1 cellular context compared by ENCODE assay signal in the genomic region with DNA sequence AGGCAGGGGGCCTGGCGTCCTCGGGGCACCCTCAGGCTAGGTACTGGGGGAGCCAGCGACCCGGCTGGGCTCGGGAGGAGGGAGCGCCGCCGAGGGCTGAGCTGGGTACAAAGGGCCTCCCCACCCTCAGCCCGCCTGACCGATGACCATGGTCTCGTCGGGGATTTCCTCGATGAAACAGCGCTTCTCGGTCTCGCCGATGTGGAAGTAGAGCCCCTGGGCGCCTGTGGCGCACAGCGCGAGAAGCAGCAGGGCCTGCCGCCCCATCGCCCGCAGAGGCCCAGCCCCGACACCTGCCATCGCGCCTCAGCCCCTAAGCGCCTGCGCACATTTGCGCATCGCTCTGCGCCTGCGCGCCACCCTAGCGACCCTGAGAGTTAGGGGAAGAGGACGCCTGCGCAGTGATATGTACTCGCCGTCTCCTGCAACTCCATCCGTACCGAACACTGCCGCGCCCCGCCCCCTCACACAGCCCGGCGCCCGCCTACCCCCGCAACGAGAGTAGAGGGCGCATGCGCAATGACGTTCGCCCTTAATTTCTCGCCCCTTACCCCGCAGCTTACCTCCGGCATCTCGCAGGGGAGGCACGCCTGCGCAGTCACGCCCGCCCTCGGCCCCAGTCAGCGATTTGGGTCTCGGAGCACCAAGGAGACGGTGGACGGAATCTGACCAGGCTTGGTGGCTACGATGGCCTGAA.
TF ChIP-seq lines count a peak whose summit lies in the region.

Gene TMED4 (minus strand): TSS at position 325 of the 697 bp plus-strand sequence. CDS start 25 bp downstream, at position 300.

TF ChIP-seq in K562, 482 proteins besides CTCF, POLR2A, EP300 and RAD21 (continued from another document and continues in another):
- TF ChIP-seq TFAP4 (CRISPR knock-in tag; IDR thresholded peaks at IDR 0.05; ENCODE audit: borderline replicate concordance) (peak; percentile 66; the same call in 1 of the 2 replicates), POLR2AphosphoS2 (IDR thresholded peaks at IDR 0.05; ENCODE audit: low read length) (peak; percentile 84; the same call in 1 of the 2 replicates), YBX1 (IDR thresholded peaks at IDR 0.05) (no peak), SNRNP70 (optimal IDR thresholded peaks at IDR 0.05; ENCODE audit: low read depth, low read length) (no peak), JUND (IDR thresholded peaks at IDR 0.05; ENCODE audit: borderline replicate concordance, low read depth, low read length) (peak; percentile 58), JUND (tag; IDR thresholded peaks at IDR 0.05; ENCODE audit: borderline replicate concordance, low read depth, low read length) (0 out of 3 replicates have a peak, but pooled peaks have one; percentile 18), NR2C2 (CRISPR knock-in tag; IDR thresholded peaks at IDR 0.05) (0 out of 2 replicates have a peak, but pooled peaks have one; percentile 27), NR2C2 (tag; IDR thresholded peaks at IDR 0.05) (peak; percentile 84), NR4A1 (CRISPR knock-in tag; IDR thresholded peaks at IDR 0.05) (peak; percentile 34; the same call in 1 of the 2 replicates), NR4A1 (tag; IDR thresholded peaks at IDR 0.05) (no peak), EGR1 (conservative IDR thresholded peaks at IDR 0.05) (peak; percentile 96), SNIP1 (IDR thresholded peaks at IDR 0.05; ENCODE audit: low read depth) (no peak), HNRNPL (IDR thresholded peaks at IDR 0.05; ENCODE audit: low read depth, low read length) (0 out of 2 replicates have a peak, but pooled peaks have one; percentile 41), ZBTB17 (CRISPR knock-in tag; IDR thresholded peaks at IDR 0.05) (0 out of 2 replicates have a peak, but pooled peaks have one; percentile 12), ZNF133 (CRISPR knock-in tag; IDR thresholded peaks at IDR 0.05) (peak; percentile 71; the same call in 1 of the 2 replicates), ZNF274 (IDR thresholded peaks at IDR 0.05; ENCODE audit: borderline replicate concordance, low read depth, low read length) (no peak), SUPT5H (IDR thresholded peaks at IDR 0.05) (peak; percentile 89), PHF21A (IDR thresholded peaks at IDR 0.05; ENCODE audit: borderline replicate concordance, low read depth) (no peak), ATF7 (IDR thresholded peaks at IDR 0.05) (peak; percentile 85; the same call in 1 of the 2 replicates), ARHGAP35 (IDR thresholded peaks at IDR 0.05; ENCODE audit: partially characterized antibody) (no peak), ZNF696 (CRISPR knock-in tag; conservative IDR thresholded peaks at IDR 0.05) (no peak), CBFB (CRISPR knock-in tag; IDR thresholded peaks at IDR 0.05) (no peak), ATF3 (IDR thresholded peaks at IDR 0.05) (no peak), ATF3 (CRISPR knock-in tag; conservative IDR thresholded peaks at IDR 0.05) (0 out of 2 replicates have a peak, but pooled peaks have one; percentile 28), CXXC5 (CRISPR knock-in tag; IDR thresholded peaks at IDR 0.05) (peak; percentile 50; the same call in 1 of the 2 replicates), E2F3 (CRISPR knock-in tag; IDR thresholded peaks at IDR 0.05) (peak; percentile 57; the same call in 1 of the 2 replicates), C11orf30 (IDR thresholded peaks at IDR 0.05; ENCODE audit: low read depth) (peak; percentile 82), PHB (CRISPR knock-in tag; IDR thresholded peaks at IDR 0.05) (0 out of 2 replicates have a peak, but pooled peaks have one; percentile 52), MYC (IDR thresholded peaks at IDR 0.05; ENCODE audit: low read depth, low read length) (no peak; the same call in 1 of the 2 replicates), MYC (CRISPR knock-in tag; IDR thresholded peaks at IDR 0.05; ENCODE audit: borderline replicate concordance, low read depth) (peak; percentile 26; the same call in 1 of the 2 replicates), SAFB (IDR thresholded peaks at IDR 0.05; ENCODE audit: borderline replicate concordance, low read depth, low read length) (peak; percentile 40; the same call in 1 of the 2 replicates), ASH1L (IDR thresholded peaks at IDR 0.05; ENCODE audit: borderline replicate concordance, low read depth, partially characterized antibody) (no peak), CHD1 (IDR thresholded peaks at IDR 0.05; ENCODE audit: low read length) (peak; percentile 70), EP400 (IDR thresholded peaks at IDR 0.05) (peak; percentile 34; the same call in 1 of the 2 replicates), KDM5B (IDR thresholded peaks at IDR 0.05; ENCODE audit: insufficient replicate concordance, low read depth, low read length) (peak; percentile 83), ZNF146 (CRISPR knock-in tag; IDR thresholded peaks at IDR 0.05; ENCODE audit: unreplicated experiment) (peak; percentile 6), ERF (CRISPR knock-in tag; IDR thresholded peaks at IDR 0.05) (peak; percentile 41; the same call in 1 of the 2 replicates), PHF20 (IDR thresholded peaks at IDR 0.05; ENCODE audit: partially characterized antibody) (peak; percentile 71), TAF9B (IDR thresholded peaks at IDR 0.05; ENCODE audit: partially characterized antibody) (peak; percentile 54), L3MBTL2 (IDR thresholded peaks at IDR 0.05) (peak; percentile 89; the same call in 1 of the 2 replicates), MXI1 (IDR thresholded peaks at IDR 0.05; ENCODE audit: low read depth, low read length) (0 out of 2 replicates have a peak, but pooled peaks have one; percentile 20), CREM (IDR thresholded peaks at IDR 0.05; ENCODE audit: low read depth) (peak; percentile 77), NONO (IDR thresholded peaks at IDR 0.05; ENCODE audit: low read depth in 2 of 2, low read length in 1 of 2) (peak in 1 of 2 experiments; percentile 13; a peak in 1 of 4 replicates), NEUROD1 (IDR thresholded peaks at IDR 0.05; ENCODE audit: borderline replicate concordance, low read depth, low read length, partially characterized antibody) (peak; percentile 36), ZNF589 (CRISPR knock-in tag; IDR thresholded peaks at IDR 0.05; ENCODE audit: low read depth) (no peak), MAFG (tag; conservative IDR thresholded peaks at IDR 0.05) (peak; percentile 53)
- TF ChIP-seq, protein P1, sequence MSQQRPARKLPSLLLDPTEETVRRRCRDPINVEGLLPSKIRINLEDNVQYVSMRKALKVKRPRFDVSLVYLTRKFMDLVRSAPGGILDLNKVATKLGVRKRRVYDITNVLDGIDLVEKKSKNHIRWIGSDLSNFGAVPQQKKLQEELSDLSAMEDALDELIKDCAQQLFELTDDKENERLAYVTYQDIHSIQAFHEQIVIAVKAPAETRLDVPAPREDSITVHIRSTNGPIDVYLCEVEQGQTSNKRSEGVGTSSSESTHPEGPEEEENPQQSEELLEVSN (IDR thresholded peaks at IDR 0.05; ENCODE audit: borderline replicate concordance in 1 of 2, extremely low read depth in 1 of 2, insufficient read depth in 1 of 2, insufficient read length in 1 of 2, low read depth in 1 of 2, low read length in 1 of 2, poor library complexity in 1 of 2, severe bottlenecking in 1 of 2) = peak; percentile 64 to 75
- TF ChIP-seq, protein P2, sequence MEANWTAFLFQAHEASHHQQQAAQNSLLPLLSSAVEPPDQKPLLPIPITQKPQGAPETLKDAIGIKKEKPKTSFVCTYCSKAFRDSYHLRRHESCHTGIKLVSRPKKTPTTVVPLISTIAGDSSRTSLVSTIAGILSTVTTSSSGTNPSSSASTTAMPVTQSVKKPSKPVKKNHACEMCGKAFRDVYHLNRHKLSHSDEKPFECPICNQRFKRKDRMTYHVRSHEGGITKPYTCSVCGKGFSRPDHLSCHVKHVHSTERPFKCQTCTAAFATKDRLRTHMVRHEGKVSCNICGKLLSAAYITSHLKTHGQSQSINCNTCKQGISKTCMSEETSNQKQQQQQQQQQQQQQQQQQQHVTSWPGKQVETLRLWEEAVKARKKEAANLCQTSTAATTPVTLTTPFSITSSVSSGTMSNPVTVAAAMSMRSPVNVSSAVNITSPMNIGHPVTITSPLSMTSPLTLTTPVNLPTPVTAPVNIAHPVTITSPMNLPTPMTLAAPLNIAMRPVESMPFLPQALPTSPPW (CRISPR knock-in tag; IDR thresholded peaks at IDR 0.05) = peak; percentile 95
- TF ChIP-seq, protein P3, sequence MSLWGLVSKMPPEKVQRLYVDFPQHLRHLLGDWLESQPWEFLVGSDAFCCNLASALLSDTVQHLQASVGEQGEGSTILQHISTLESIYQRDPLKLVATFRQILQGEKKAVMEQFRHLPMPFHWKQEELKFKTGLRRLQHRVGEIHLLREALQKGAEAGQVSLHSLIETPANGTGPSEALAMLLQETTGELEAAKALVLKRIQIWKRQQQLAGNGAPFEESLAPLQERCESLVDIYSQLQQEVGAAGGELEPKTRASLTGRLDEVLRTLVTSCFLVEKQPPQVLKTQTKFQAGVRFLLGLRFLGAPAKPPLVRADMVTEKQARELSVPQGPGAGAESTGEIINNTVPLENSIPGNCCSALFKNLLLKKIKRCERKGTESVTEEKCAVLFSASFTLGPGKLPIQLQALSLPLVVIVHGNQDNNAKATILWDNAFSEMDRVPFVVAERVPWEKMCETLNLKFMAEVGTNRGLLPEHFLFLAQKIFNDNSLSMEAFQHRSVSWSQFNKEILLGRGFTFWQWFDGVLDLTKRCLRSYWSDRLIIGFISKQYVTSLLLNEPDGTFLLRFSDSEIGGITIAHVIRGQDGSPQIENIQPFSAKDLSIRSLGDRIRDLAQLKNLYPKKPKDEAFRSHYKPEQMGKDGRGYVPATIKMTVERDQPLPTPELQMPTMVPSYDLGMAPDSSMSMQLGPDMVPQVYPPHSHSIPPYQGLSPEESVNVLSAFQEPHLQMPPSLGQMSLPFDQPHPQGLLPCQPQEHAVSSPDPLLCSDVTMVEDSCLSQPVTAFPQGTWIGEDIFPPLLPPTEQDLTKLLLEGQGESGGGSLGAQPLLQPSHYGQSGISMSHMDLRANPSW (CRISPR knock-in tag; IDR thresholded peaks at IDR 0.05) = peak; percentile 84; the same call in 1 of the 2 replicates
- TF ChIP-seq, protein P4, sequence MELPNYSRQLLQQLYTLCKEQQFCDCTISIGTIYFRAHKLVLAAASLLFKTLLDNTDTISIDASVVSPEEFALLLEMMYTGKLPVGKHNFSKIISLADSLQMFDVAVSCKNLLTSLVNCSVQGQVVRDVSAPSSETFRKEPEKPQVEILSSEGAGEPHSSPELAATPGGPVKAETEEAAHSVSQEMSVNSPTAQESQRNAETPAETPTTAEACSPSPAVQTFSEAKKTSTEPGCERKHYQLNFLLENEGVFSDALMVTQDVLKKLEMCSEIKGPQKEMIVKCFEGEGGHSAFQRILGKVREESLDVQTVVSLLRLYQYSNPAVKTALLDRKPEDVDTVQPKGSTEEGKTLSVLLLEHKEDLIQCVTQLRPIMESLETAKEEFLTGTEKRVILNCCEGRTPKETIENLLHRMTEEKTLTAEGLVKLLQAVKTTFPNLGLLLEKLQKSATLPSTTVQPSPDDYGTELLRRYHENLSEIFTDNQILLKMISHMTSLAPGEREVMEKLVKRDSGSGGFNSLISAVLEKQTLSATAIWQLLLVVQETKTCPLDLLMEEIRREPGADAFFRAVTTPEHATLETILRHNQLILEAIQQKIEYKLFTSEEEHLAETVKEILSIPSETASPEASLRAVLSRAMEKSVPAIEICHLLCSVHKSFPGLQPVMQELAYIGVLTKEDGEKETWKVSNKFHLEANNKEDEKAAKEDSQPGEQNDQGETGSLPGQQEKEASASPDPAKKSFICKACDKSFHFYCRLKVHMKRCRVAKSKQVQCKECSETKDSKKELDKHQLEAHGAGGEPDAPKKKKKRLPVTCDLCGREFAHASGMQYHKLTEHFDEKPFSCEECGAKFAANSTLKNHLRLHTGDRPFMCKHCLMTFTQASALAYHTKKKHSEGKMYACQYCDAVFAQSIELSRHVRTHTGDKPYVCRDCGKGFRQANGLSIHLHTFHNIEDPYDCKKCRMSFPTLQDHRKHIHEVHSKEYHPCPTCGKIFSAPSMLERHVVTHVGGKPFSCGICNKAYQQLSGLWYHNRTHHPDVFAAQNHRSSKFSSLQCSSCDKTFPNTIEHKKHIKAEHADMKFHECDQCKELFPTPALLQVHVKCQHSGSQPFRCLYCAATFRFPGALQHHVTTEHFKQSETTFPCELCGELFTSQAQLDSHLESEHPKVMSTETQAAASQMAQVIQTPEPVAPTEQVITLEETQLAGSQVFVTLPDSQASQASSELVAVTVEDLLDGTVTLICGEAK (IDR thresholded peaks at IDR 0.05) = 0 out of 2 replicates have a peak, but pooled peaks have one; percentile 8
- TF ChIP-seq, protein P4 (CRISPR knock-in tag; IDR thresholded peaks at IDR 0.05) = no peak
